In the genomic region with DNA sequence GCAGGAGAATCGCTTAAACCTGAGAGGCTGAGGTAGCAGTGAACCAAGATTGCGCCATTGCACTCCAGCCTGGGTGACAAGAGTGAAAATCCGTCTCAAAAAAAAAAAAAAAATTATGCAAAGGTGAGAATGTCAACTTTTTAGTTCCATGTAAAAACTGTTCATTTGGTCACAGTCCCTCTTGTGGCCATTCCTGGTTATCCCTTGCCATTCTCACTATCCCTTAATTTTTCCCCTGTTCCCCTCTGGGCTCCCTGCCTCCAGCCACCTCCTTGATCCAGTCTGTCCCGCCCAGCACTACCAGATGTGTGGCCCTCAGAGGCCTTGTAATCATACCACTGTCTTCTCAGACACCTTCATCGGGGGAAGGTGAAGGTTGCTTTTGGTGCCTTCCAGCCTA, we compare ENCODE assay signal across 12 cellular contexts. TPM values are rescaled to one million over a fixed set of nuclear protein-coding genes. Genes with fewer than 3 reads are reported as not detected.
A peak's percentile ranks its signal among the peaks of the same experiment; 100 is the strongest.
DNase-seq lines count a peak whose midpoint lies in the region; ATAC-seq, FAIRE-seq and TF ChIP-seq lines count a peak whose summit lies in the region.
"Had no signal": no experiment of that assay in that cellular context is flagged by ENCODE, and none has a peak within 500 bp of the region (broad histone marks: within the 10 kb centered on the region; RNA-seq: fewer than 3 reads in every experiment).

No MANE protein-coding gene starts in this region.

- H3K4me2 ChIP-seq in HCT116 (ENCODE audit: low read length) = no peak overlapping the region

- BruUV-seq in HCT116 (replicated peaks; lab: Mats Ljungman, UMichigan) = no TSS peak

- peaks cover 71% of the 10 kb centered on the region for H3K79me2 ChIP-seq in HCT116 (ENCODE audit: insufficient read depth, low read length)

- peak; percentile 37; the same call in 1 of the 2 replicates for TF ChIP-seq RAD21 in HCT116 (IDR thresholded peaks at IDR 0.05; ENCODE audit: low read depth)

- no peaks in the 10 kb centered on the region for H3K27me3 Mint-ChIP-seq in CD4-positive, CD25-positive, alpha-beta regulatory T cell
- no peaks in the 10 kb centered on the region for H3K27me3 Mint-ChIP-seq in nephron (ENCODE audit: low read depth)
- H3K27me3 Mint-ChIP-seq: activated CD4-positive, alpha-beta T cell treated with anti-CD3 and anti-CD28 coated beads for 36 hours; central memory CD8-positive, alpha-beta T cell had no signal

- peaks cover 12% of the 10 kb centered on the region for H3K36me3 Mint-ChIP-seq in CD4-positive, CD25-positive, alpha-beta regulatory T cell
- H3K36me3 Mint-ChIP-seq in nephron (ENCODE audit: low read depth) = no peaks in the 10 kb centered on the region

- H3K27ac ChIP-seq in CD4-positive, CD25-positive, alpha-beta regulatory T cell (ENCODE audit: insufficient read depth, low read length, poor library complexity, severe bottlenecking) = peak overlapping the region; percentile 5
- no peak overlapping the region for H3K27ac ChIP-seq in HCT116 (ENCODE audit: low read depth, low read length)

- FAIRE-seq in bronchial epithelial cell (lab: Jason Lieb, UNC) = no peak

- no peak overlapping the region for H3K4me3 Mint-ChIP-seq in CD4-positive, CD25-positive, alpha-beta regulatory T cell
- no peak overlapping the region for H3K4me3 Mint-ChIP-seq in nephron
- H3K4me3 Mint-ChIP-seq: activated CD4-positive, alpha-beta T cell treated with anti-CD3 and anti-CD28 coated beads for 36 hours; central memory CD8-positive, alpha-beta T cell had no signal

- POLR2A ChIA-PET in HCT116 (lab: Charles Lee) = no interaction called here

- peak; percentile 19 to 58 (median 55); a peak in 4 of 6 replicates for TF ChIP-seq CTCF in HCT116 (IDR thresholded peaks at IDR 0.05 in 2 of 3, conservative IDR thresholded peaks at IDR 0.05 in 1 of 3; ENCODE audit: borderline replicate concordance in 1 of 3, insufficient read depth in 1 of 3, low read depth in 2 of 3, low read length in 2 of 3)
- peak; percentile 24 for TF ChIP-seq CTCF in bronchial epithelial cell (IDR thresholded peaks at IDR 0.05; ENCODE audit: insufficient read depth, low read length, severe bottlenecking)
- TF ChIP-seq CTCF in nephron (IDR thresholded peaks at IDR 0.05; ENCODE audit: unreplicated experiment in 3 of 3) = peak; percentile 24 to 34 (median 28)

- no peak for TF ChIP-seq POLR2A in HCT116 (IDR thresholded peaks at IDR 0.05; ENCODE audit: borderline replicate concordance, extremely low read depth, insufficient read depth, insufficient read length)

- no peaks in the 10 kb centered on the region for H3K4me1 ChIP-seq in CD4-positive, CD25-positive, alpha-beta regulatory T cell (ENCODE audit: control insufficient read depth, insufficient read depth, low read length, poor library complexity, severe bottlenecking)
- 0 out of 4 replicates have a peak, but pooled peaks cover 0 to 4% of the 10 kb centered on the region in 2 experiments for H3K4me1 ChIP-seq in HCT116 (ENCODE audit: control insufficient read depth in 1 of 2, insufficient read depth in 2 of 2, low read length in 2 of 2)

- H2AFZ ChIP-seq in HCT116 (ENCODE audit: low read depth, low read length, poor library complexity, severe bottlenecking) = no peak overlapping the region

- H3K9me3 Mint-ChIP-seq in CD4-positive, CD25-positive, alpha-beta regulatory T cell = no peaks in the 10 kb centered on the region
- H3K9me3 Mint-ChIP-seq in nephron = no peaks in the 10 kb centered on the region
- H3K9me3 Mint-ChIP-seq: central memory CD8-positive, alpha-beta T cell had no signal

- no peaks in the 10 kb centered on the region for H3K9me3 ChIP-seq in CD4-positive, CD25-positive, alpha-beta regulatory T cell (ENCODE audit: control insufficient read depth in 2 of 2, low read length in 2 of 2)
- H3K9me3 ChIP-seq in HCT116 (ENCODE audit: control insufficient read depth in 1 of 2, insufficient read depth in 1 of 2, low read depth in 1 of 2, low read length in 2 of 2) = no peaks in the 10 kb centered on the region

- ATAC-seq in CD4-positive, CD25-positive, alpha-beta regulatory T cell (ENCODE audit: low read depth in 2 of 2) = no peak
- peak; percentile 93 for ATAC-seq in HCT116
- ATAC-seq: activated CD4-positive, alpha-beta T cell treated with anti-CD3 and anti-CD28 coated beads for 36 hours had no signal

- CTCF ChIA-PET in HCT116 (lab: Charles Lee) = interaction anchor here (0.7 to 1.5 kb wide), 3 partner anchors 8 to 148 kb away, joined by 3 to 5 read pairs (median 3); no protein-coding TSS in a partner anchor

- H3K9me2 ChIP-seq in HCT116 (ENCODE audit: insufficient read depth) = no peaks in the 10 kb centered on the region

- peaks cover 8% of the 10 kb centered on the region; the same call in 1 of the 2 replicates for H4K20me1 ChIP-seq in HCT116 (ENCODE audit: insufficient read depth)

- H3K27me3 ChIP-seq in CD4-positive, CD25-positive, alpha-beta regulatory T cell (ENCODE audit: control insufficient read depth, insufficient read depth, low read length) = no peaks in the 10 kb centered on the region
- no peaks in the 10 kb centered on the region for H3K27me3 ChIP-seq in HCT116 (ENCODE audit: insufficient read depth, low read length)
- H3K27me3 ChIP-seq in bronchial epithelial cell (ENCODE audit: control insufficient read depth, insufficient read depth, low read length) = no peaks in the 10 kb centered on the region

- no peak overlapping the region for H3K9ac ChIP-seq in HCT116 (ENCODE audit: low read length)

- H3K36me3 ChIP-seq in CD4-positive, CD25-positive, alpha-beta regulatory T cell (ENCODE audit: control insufficient read depth, insufficient read depth, low read length) = peaks cover 7% of the 10 kb centered on the region
- H3K36me3 ChIP-seq in HCT116 (ENCODE audit: control insufficient read depth in 1 of 2, insufficient read depth in 2 of 2, low read length in 2 of 2) (no peaks in the 10 kb centered on the region), bronchial epithelial cell (ENCODE audit: control insufficient read depth, insufficient read depth, low read length) (peaks cover 5% of the 10 kb centered on the region)

- H3K4me1 Mint-ChIP-seq in CD4-positive, CD25-positive, alpha-beta regulatory T cell = peaks cover 5 to 55% (median 42%) of the 10 kb centered on the region in 4 donors
- H3K4me1 Mint-ChIP-seq in nephron = peaks cover under 1% of the 10 kb centered on the region

- intact Hi-C loops in HCT116 (cut with micrococcal nuclease) = loop anchor here (1.0 kb wide), 1 partner anchor 148 kb away; no protein-coding TSS in a partner anchor

- no peak overlapping the region for H3K4me3 ChIP-seq in CD4-positive, CD25-positive, alpha-beta regulatory T cell (ENCODE audit: low read depth, low read length)
- H3K4me3 ChIP-seq in HCT116 (replicated peaks in 1 of 2; ENCODE audit: low read depth in 1 of 2, low read length in 2 of 2) (no peak overlapping the region), bronchial epithelial cell (ENCODE audit: low read depth, low read length) (no peak overlapping the region)

- DNase-seq in CD4-positive, CD25-positive, alpha-beta regulatory T cell = no peak
- no peak for DNase-seq in HCT116 (ENCODE audit: low read depth, low spot score)
- DNase-seq in bronchial epithelial cell (ENCODE audit: low read depth) = no peak
- DNase-seq in GF-D8 (lab: John Stamatoyannopoulos, UW) = no peak
- no peak for DNase-seq in T1000 (lab: John Stamatoyannopoulos, UW)
- DNase-seq in stimulated activated CD4-positive, alpha-beta T cell treated with anti-CD3 and anti-CD28 coated beads, Interleukin-12 subunit alpha, Interleukin-12 subunit beta, amount 100 ng/mL, for 4 hours = no peak
- DNase-seq in NCI-H2227 (lab: John Stamatoyannopoulos, UW; ENCODE audit: unreplicated experiment) = no peak
- DNase-seq: activated CD4-positive, alpha-beta T cell treated with anti-CD3 and anti-CD28 coated beads for 36 hours; GOT3 had no signal

- H3K27ac Mint-ChIP-seq in CD4-positive, CD25-positive, alpha-beta regulatory T cell = peak overlapping the region; percentile 80 to 83 (median 82)
- peak overlapping the region in 1 of 3 experiments; percentile 3 for H3K27ac Mint-ChIP-seq in nephron
- H3K27ac Mint-ChIP-seq: activated CD4-positive, alpha-beta T cell treated with anti-CD3 and anti-CD28 coated beads for 36 hours had no signal

- RAD21 ChIA-PET in HCT116 (lab: Charles Lee; ENCODE audit: low non-redundant PET in 1 of 2, low total read pairs in 2 of 2, uncharacterized antibody in 2 of 2, unreplicated experiment in 2 of 2) = no interaction called here

TF ChIP-seq in HCT116, 20 proteins besides CTCF, POLR2A, EP300 and RAD21 (continues in another document):
- TF ChIP-seq SIN3A (IDR thresholded peaks at IDR 0.05; ENCODE audit: low read depth) (no peak), TCF7L2 (IDR thresholded peaks at IDR 0.05; ENCODE audit: borderline replicate concordance, extremely low read depth, insufficient read depth, insufficient read length) (no peak), YY1 (IDR thresholded peaks at IDR 0.05; ENCODE audit: extremely low read depth, insufficient replicate concordance, low read depth, low read length) (no peak), EGR1 (IDR thresholded peaks at IDR 0.05; ENCODE audit: low read depth) (no peak)
- TF ChIP-seq, protein P1, sequence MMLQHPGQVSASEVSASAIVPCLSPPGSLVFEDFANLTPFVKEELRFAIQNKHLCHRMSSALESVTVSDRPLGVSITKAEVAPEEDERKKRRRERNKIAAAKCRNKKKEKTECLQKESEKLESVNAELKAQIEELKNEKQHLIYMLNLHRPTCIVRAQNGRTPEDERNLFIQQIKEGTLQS (IDR thresholded peaks at IDR 0.05) = no peak
- TF ChIP-seq, protein P2, sequence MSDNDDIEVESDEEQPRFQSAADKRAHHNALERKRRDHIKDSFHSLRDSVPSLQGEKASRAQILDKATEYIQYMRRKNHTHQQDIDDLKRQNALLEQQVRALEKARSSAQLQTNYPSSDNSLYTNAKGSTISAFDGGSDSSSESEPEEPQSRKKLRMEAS (IDR thresholded peaks at IDR 0.05) = no peak

RNA-seq across cellular contexts. Expression of a gene that starts 23.4 kb away (rescaled TPM):
- 41.0 TPM for total RNA-seq in CD4-positive, CD25-positive, alpha-beta regulatory T cell
- polyA plus RNA-seq in CD4-positive, CD25-positive, alpha-beta regulatory T cell = 10 to 100 TPM; 67.7 to 89.4 (median 68.6) TPM
- total RNA-seq in HCT116 (2021; ENCODE audit: unreplicated experiment) (144 TPM), bronchial epithelial cell (9.5 and 10.6 TPM in 2 replicates)
- 137 and 147 TPM in 2 replicates for polyA plus RNA-seq in HCT116 (2012)

RNA-seq across cellular contexts. Expression of a gene that starts 27.1 kb away (rescaled TPM):
- 9.3 TPM for total RNA-seq in CD4-positive, CD25-positive, alpha-beta regulatory T cell
- 10 to 100 TPM; 19.3 to 27.3 (median 23.0) TPM for polyA plus RNA-seq in CD4-positive, CD25-positive, alpha-beta regulatory T cell
- total RNA-seq in HCT116 (2021; ENCODE audit: unreplicated experiment) (39.6 TPM), bronchial epithelial cell (11.5 and 11.6 TPM in 2 replicates)
- polyA plus RNA-seq in HCT116 (2012) = 36.3 and 41.6 TPM in 2 replicates

RNA-seq across cellular contexts. Expression of a gene that starts 48.6 kb away (rescaled TPM):
- 72.9 TPM for total RNA-seq in CD4-positive, CD25-positive, alpha-beta regulatory T cell
- 10 to 100 TPM; 24.2 to 30.4 (median 27.6) TPM for polyA plus RNA-seq in CD4-positive, CD25-positive, alpha-beta regulatory T cell
- total RNA-seq in HCT116 (2021; ENCODE audit: unreplicated experiment) (18.5 TPM), bronchial epithelial cell (10.1 and 11.1 TPM in 2 replicates)
- 14.2 and 14.5 TPM in 2 replicates for polyA plus RNA-seq in HCT116 (2012)

RNA-seq across cellular contexts. Expression of a gene that starts 50.5 kb away (rescaled TPM):
- not detected for total RNA-seq in CD4-positive, CD25-positive, alpha-beta regulatory T cell
- polyA plus RNA-seq in CD4-positive, CD25-positive, alpha-beta regulatory T cell = not detected
- not detected for total RNA-seq in HCT116 (2021; ENCODE audit: unreplicated experiment)
- polyA plus RNA-seq in HCT116 (2012) = 0.03 and 0.04 TPM in 2 replicates
- total RNA-seq in bronchial epithelial cell = not detected in 2 replicates
- total RNA-seq: activated CD4-positive, alpha-beta T cell treated with anti-CD3 and anti-CD28 coated beads for 36 hours; pulmonary artery endothelial cell had no signal
